In the genomic region with DNA sequence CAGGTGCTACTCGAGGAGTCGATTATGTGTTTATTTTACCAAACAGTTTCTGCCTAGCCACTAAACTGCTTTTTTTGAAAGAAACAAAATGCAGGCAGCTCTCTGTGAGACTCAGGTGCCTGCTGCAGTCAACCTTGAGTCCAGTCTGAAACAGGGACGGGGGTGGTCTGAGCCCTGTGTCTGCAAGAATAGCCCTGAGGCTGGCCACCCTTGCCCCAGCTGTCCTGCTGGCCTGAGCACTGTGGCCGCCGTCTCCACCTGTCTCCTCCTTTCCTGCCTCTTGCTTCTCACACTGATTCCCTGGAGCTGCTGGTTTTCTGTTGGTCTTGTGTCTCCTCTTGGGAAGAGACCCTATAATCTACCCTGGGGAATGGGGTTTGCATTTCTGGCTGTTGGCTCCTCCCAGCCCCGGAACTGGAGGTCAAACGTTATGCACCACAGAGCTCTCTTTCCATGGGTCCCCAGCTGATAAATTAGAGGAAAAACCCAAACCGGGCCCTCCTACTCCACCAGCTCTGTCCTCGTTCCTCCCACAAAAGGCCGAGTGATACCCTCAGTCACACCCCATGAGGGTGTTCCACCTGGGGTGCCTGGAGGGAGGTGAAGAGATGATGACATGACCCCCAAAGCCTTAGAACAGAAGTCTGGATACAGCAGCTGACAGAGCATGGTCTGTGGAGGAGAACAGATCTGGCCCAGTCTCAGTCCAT, we compare ENCODE assay signal across 17 cellular contexts. TPM values are rescaled to one million over a fixed set of nuclear protein-coding genes. Genes with fewer than 3 reads are reported as not detected.
"Had no signal": no experiment of that assay in that cellular context is flagged by ENCODE, and none has a peak within 500 bp of the region (broad histone marks: within the 10 kb centered on the region; RNA-seq: fewer than 3 reads in every experiment).

No MANE protein-coding gene starts in this region.

- H3K9me3 ChIP-seq: lower lobe of right lung, tibial artery, uterus had no signal

- ATAC-seq: T-helper 17 cell had no signal

- H3K4me3 ChIP-seq: lower lobe of right lung, tibial artery, uterus had no signal

- DNase-seq: activated CD4-positive, alpha-beta T cell treated with anti-CD3 and anti-CD28 coated beads, Interleukin-2, amount 50 U/mL, for 1 hour; activated CD4-positive, CD25-positive, alpha-beta regulatory T cell treated with anti-CD3 and anti-CD28 coated beads, Interleukin-2, amount 50 U/mL, for 72 hours; activated naive CD4-positive, alpha-beta T cell; activated naive CD8-positive, alpha-beta T cell treated with anti-CD3 and anti-CD28 coated beads for 36 hours; lower lobe of right lung; stimulated activated CD4-positive, alpha-beta T cell treated with anti-CD3 and anti-CD28 coated beads, Interleukin-12 subunit alpha, Interleukin-12 subunit beta, amount 100 ng/mL, for 4 hours; stimulated activated CD4-positive, alpha-beta T cell treated with anti-CD3 and anti-CD28 coated beads, Interleukin-1b, Interleukin-23, amount 100 ng/mL, for 48 hours; stimulated activated naive CD4-positive, alpha-beta T cell treated with Interleukin-2 at 50 U/mL for 16 hours; T-helper 17 cell; tibial artery had no signal

- H3K36me3 ChIP-seq: lower lobe of right lung, tibial artery, uterus had no signal

- H3K27ac ChIP-seq: lower lobe of right lung, tibial artery, uterus had no signal

- H3K27me3 ChIP-seq: uterus had no signal

- H3K4me1 ChIP-seq: lower lobe of right lung, tibial artery, uterus had no signal

RNA-seq across cellular contexts. Expression of gene SLC18A3, which starts 15.0 kb away (rescaled TPM):
- total RNA-seq: activated CD8-positive, alpha-beta memory T cell treated with anti-CD3 and anti-CD28 coated beads for 36 hours; activated naive CD8-positive, alpha-beta T cell treated with anti-CD3 and anti-CD28 coated beads for 36 hours; dermis microvascular lymphatic vessel endothelial cell; endodermal cell; epithelial cell of proximal tubule; lower lobe of right lung; progenitor cell of endocrine pancreas; subcutaneous adipose tissue; T-helper 17 cell had no signal

RNA-seq across cellular contexts. Expression of gene CHAT, which starts 18.7 kb away (rescaled TPM):
- total RNA-seq: activated CD8-positive, alpha-beta memory T cell treated with anti-CD3 and anti-CD28 coated beads for 36 hours; activated naive CD8-positive, alpha-beta T cell treated with anti-CD3 and anti-CD28 coated beads for 36 hours; dermis microvascular lymphatic vessel endothelial cell; endodermal cell; epithelial cell of proximal tubule; lower lobe of right lung; progenitor cell of endocrine pancreas; subcutaneous adipose tissue; T-helper 17 cell; uterus had no signal
